16 cellular contexts compared by ENCODE assay signal in genomic region chr9:18036364-18036896, GRCh38.
"Had no signal": no experiment of that assay in that cellular context is flagged by ENCODE, and none has a peak within 500 bp of the region (broad histone marks: within the 10 kb centered on the region; RNA-seq: fewer than 3 reads in every experiment).

No MANE protein-coding gene starts in this region.

- ATAC-seq: foreskin keratinocyte; naive thymus-derived CD8-positive, alpha-beta T cell had no signal

- H3K27ac ChIP-seq: colonic mucosa, foreskin keratinocyte, neutrophil, right atrium auricular region, sigmoid colon, skin epidermis, thyroid gland, upper lobe of left lung, uterus had no signal

- H3K4me1 ChIP-seq: colonic mucosa, foreskin keratinocyte, right atrium auricular region, sigmoid colon, thyroid gland, upper lobe of left lung, uterus had no signal

- H3K36me3 ChIP-seq: colonic mucosa, neutrophil, right atrium auricular region, sigmoid colon, thyroid gland, upper lobe of left lung, uterus had no signal

- H3K9me3 ChIP-seq: colonic mucosa, neutrophil, right atrium auricular region, sigmoid colon, thyroid gland, uterus had no signal

- H3K4me3 ChIP-seq: colonic mucosa, right atrium auricular region, sigmoid colon, skin epidermis, thyroid gland, upper lobe of left lung, uterus had no signal

- FAIRE-seq: endothelial cell of umbilical vein had no signal

- H3K27me3 ChIP-seq: colonic mucosa, neutrophil, right atrium auricular region, sigmoid colon, thyroid gland, upper lobe of left lung, uterus had no signal

- DNase-seq: colonic mucosa; dermis blood vessel endothelial cell; erythroblast; foreskin keratinocyte; naive thymus-derived CD8-positive, alpha-beta T cell; posterior cingulate gyrus; sigmoid colon; stimulated activated CD4-positive, alpha-beta T cell treated with anti-CD3 and anti-CD28 coated beads, Interleukin-12 subunit alpha, Interleukin-12 subunit beta, amount 100 ng/mL, for 4 hours; stimulated activated naive CD4-positive, alpha-beta T cell treated with Interleukin-2 at 50 U/mL for 16 hours; thyroid gland; upper lobe of left lung; uterus had no signal
